ENCODE assay signal across 11 cellular contexts in the genomic region with DNA sequence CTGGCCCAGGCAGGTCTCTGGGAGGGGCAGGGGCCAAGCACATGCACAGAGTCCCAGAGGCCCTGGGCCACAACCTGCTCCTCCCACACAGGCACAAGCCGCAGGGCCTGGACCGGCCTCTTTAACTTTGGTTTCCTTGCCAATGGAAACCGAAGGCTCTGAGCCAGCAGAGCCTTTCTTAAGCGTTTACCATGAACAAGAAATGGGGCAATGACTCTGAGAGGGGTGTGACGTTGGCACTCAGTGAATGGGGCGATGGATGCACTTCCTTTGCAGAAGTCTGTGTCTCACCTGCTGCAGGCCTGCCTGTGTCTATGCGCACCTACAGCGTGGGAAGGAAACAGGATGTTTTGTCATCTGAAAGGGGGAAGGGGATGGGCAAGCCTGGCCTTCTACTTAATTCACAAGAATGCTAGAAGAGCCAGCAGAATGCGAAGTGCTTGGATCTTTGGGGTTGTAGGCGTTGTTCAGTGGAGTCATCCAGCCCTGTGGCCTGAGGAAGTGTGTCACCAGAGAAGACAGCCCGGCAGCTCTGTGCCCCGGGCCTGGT. TPM values are rescaled to one million over a fixed set of nuclear protein-coding genes. Genes with fewer than 3 reads are reported as not detected.
A peak's percentile ranks its signal among the peaks of the same experiment; 100 is the strongest.
DNase-seq lines count a peak whose midpoint lies in the region; ATAC-seq and TF ChIP-seq lines count a peak whose summit lies in the region.
"Had no signal": no experiment of that assay in that cellular context is flagged by ENCODE, and none has a peak within 500 bp of the region (broad histone marks: within the 10 kb centered on the region; RNA-seq: fewer than 3 reads in every experiment).

No MANE protein-coding gene starts in this region.

- no CpG with 5 or more reads among the region's 12 CpGs for WGBS in H9 (ENCODE audit: extremely low coverage, insufficient read length, low lambda C conversion rate)

- H3K14ac ChIP-seq in H9 (ENCODE audit: insufficient read depth, low read length), result no peak overlapping the region

- no peaks in the 10 kb centered on the region for H3K79me1 ChIP-seq in H9 (ENCODE audit: insufficient read depth, low read depth, low read length, poor library complexity, severe bottlenecking)

- H2BK12ac ChIP-seq in H9 (ENCODE audit: insufficient read length, low read depth, low read length), result no peak overlapping the region

- no peak overlapping the region for H3K27ac ChIP-seq in H9 (ENCODE audit: insufficient read length, low read depth, low read length)

- H3K23ac ChIP-seq in H9 (ENCODE audit: insufficient read length, low read depth, low read length), result no peak overlapping the region

- H4K20me1 ChIP-seq in H9 (ENCODE audit: control insufficient read depth, insufficient read depth, insufficient read length), result no peaks in the 10 kb centered on the region

- ATAC-seq in Right ventricle myocardium superior (ENCODE audit: poor library complexity) (peak; percentile 54), HG03521 (IDR thresholded peaks at IDR 0.05; ENCODE audit: unreplicated experiment) (no peak), GM21360 (IDR thresholded peaks at IDR 0.05; ENCODE audit: unreplicated experiment) (no peak)
- no peak for ATAC-seq in natural killer cell treated with Interleukin-12 subunit alpha and Interleukin-12 subunit beta and Interleukin-15 and Interleukin-18, amount 100 ng/mL, for 72 hours

- H2BK120ac ChIP-seq in H9 (ENCODE audit: low read depth, low read length, poor library complexity, severe bottlenecking), result no peak overlapping the region

- no peaks in the 10 kb centered on the region for H3K27me3 ChIP-seq in H9 (ENCODE audit: insufficient read depth, low read length)

- H3K9me3 ChIP-seq in H9 (ENCODE audit: control insufficient read depth, low read depth, low read length), result no peaks in the 10 kb centered on the region

- H4K5ac ChIP-seq in H9 (ENCODE audit: insufficient read length, low read depth, low read length), result no peak overlapping the region

- DNase-seq in H9, result no peak
- no peak for DNase-seq in activated T-helper 2 cell treated with anti-CD3 and anti-CD28 coated beads, Interferon-gamma antibody, Interleukin-2, Interleukin-4, amounts not matched to agents 10 μg/mL and 5 μg/mL and 100 μg/mL, durations not matched to agents 14 hours and 24 hours and 36 hours (ENCODE audit: low spot score)
- peak; percentile 77 for DNase-seq in Right ventricle myocardium superior
- peak; percentile 27 to 31 for DNase-seq in stimulated activated CD4-positive, alpha-beta T cell treated with anti-CD3 and anti-CD28 coated beads, Interleukin-15, amount 100 ng/mL, for 48 hours (ENCODE audit: low read depth in 2 of 2)
- no peak for DNase-seq in natural killer cell treated with Interleukin-12 subunit alpha and Interleukin-12 subunit beta and Interleukin-15 and Interleukin-18, amount 100 ng/mL, for 72 hours (ENCODE audit: low spot score)
- DNase-seq in NCI-H1417 treated with DMSO at 0.1 percent for 48 hours (lab: John Stamatoyannopoulos, UW), result no peak

- no peak overlapping the region for H4K8ac ChIP-seq in H9 (replicated peaks; ENCODE audit: insufficient read length, low read depth, low read length)

- no peak overlapping the region for H3K56ac ChIP-seq in H9 (ENCODE audit: insufficient read length, low read depth, low read length)

- peaks cover 11% of the 10 kb centered on the region; the same call in 1 of the 2 replicates for H3K4me1 ChIP-seq in H9 (ENCODE audit: insufficient read depth, low read length)

- intact Hi-C loops in activated T-helper 2 cell treated with anti-CD3 and anti-CD28 coated beads, Interferon-gamma antibody, Interleukin-2, Interleukin-4, amounts not matched to agents 10 μg/mL and 5 μg/mL and 100 μg/mL, durations not matched to agents 14 hours and 24 hours and 36 hours (cut with micrococcal nuclease), result no loop called here
- intact Hi-C loops in Right ventricle myocardium superior (cut with DNase I), result no loop called here

- no peak for TF ChIP-seq CTCF in H9 (conservative IDR thresholded peaks at IDR 0.05)

- no peak overlapping the region for H4K91ac ChIP-seq in H9 (ENCODE audit: insufficient read length, low read depth, low read length)

- no peak overlapping the region for H2AK5ac ChIP-seq in H9 (ENCODE audit: insufficient read length, low read length)

- no peak overlapping the region for H2AFZ ChIP-seq in H9 (ENCODE audit: low read length)

- H3K4me1 Mint-ChIP-seq in H9, result peaks cover 36 to 42% of the 10 kb centered on the region in 2 experiments
- peaks cover 8% of the 10 kb centered on the region for H3K4me1 Mint-ChIP-seq in activated T-helper 2 cell treated with anti-CD3 and anti-CD28 coated beads, Interferon-gamma antibody, Interleukin-2, Interleukin-4, amounts not matched to agents 10 μg/mL and 5 μg/mL and 100 μg/mL, durations not matched to agents 14 hours and 24 hours and 36 hours (ENCODE audit: low read depth)
- no peaks in the 10 kb centered on the region for H3K4me1 Mint-ChIP-seq in natural killer cell treated with Interleukin-12 subunit alpha and Interleukin-12 subunit beta and Interleukin-15 and Interleukin-18, amount 100 ng/mL, for 72 hours (ENCODE audit: low read depth in 2 of 2)

- H3K79me2 ChIP-seq in H9 (ENCODE audit: insufficient read depth, low read length), result no peaks in the 10 kb centered on the region

- no peak overlapping the region for H3K4me3 Mint-ChIP-seq in H9
- no peak overlapping the region for H3K4me3 Mint-ChIP-seq in activated T-helper 2 cell treated with anti-CD3 and anti-CD28 coated beads, Interferon-gamma antibody, Interleukin-2, Interleukin-4, amounts not matched to agents 10 μg/mL and 5 μg/mL and 100 μg/mL, durations not matched to agents 14 hours and 24 hours and 36 hours (ENCODE audit: low read depth)
- H3K4me3 Mint-ChIP-seq in natural killer cell treated with Interleukin-12 subunit alpha and Interleukin-12 subunit beta and Interleukin-15 and Interleukin-18, amount 100 ng/mL, for 72 hours, result no peak overlapping the region

- no peak overlapping the region for H3K18ac ChIP-seq in H9 (ENCODE audit: insufficient read length, low read depth, low read length)

- H3K4me2 ChIP-seq in H9 (ENCODE audit: insufficient read depth, insufficient read length, low read length), result no peak overlapping the region

- H3K9me3 Mint-ChIP-seq in H9, result no peaks in the 10 kb centered on the region; a peak in 1 of 5 replicates
- H3K9me3 Mint-ChIP-seq in activated T-helper 2 cell treated with anti-CD3 and anti-CD28 coated beads, Interferon-gamma antibody, Interleukin-2, Interleukin-4, amounts not matched to agents 10 μg/mL and 5 μg/mL and 100 μg/mL, durations not matched to agents 14 hours and 24 hours and 36 hours, result no peaks in the 10 kb centered on the region
- no peaks in the 10 kb centered on the region for H3K9me3 Mint-ChIP-seq in natural killer cell treated with Interleukin-12 subunit alpha and Interleukin-12 subunit beta and Interleukin-15 and Interleukin-18, amount 100 ng/mL, for 72 hours

- peak overlapping the region in 2 of 3 experiments; percentile 30 to 80; a peak in 4 of 7 replicates for H3K27ac Mint-ChIP-seq in H9
- H3K27ac Mint-ChIP-seq in activated T-helper 2 cell treated with anti-CD3 and anti-CD28 coated beads, Interferon-gamma antibody, Interleukin-2, Interleukin-4, amounts not matched to agents 10 μg/mL and 5 μg/mL and 100 μg/mL, durations not matched to agents 14 hours and 24 hours and 36 hours, result peak overlapping the region; percentile 60
- no peak overlapping the region for H3K27ac Mint-ChIP-seq in natural killer cell treated with Interleukin-12 subunit alpha and Interleukin-12 subunit beta and Interleukin-15 and Interleukin-18, amount 100 ng/mL, for 72 hours

- no peaks in the 10 kb centered on the region for H3K23me2 ChIP-seq in H9 (ENCODE audit: insufficient read length, low read depth, low read length, poor library complexity, severe bottlenecking)

- H3K27me3 Mint-ChIP-seq in H9 (ENCODE audit: low read depth), result no peaks in the 10 kb centered on the region
- H3K27me3 Mint-ChIP-seq in activated T-helper 2 cell treated with anti-CD3 and anti-CD28 coated beads, Interferon-gamma antibody, Interleukin-2, Interleukin-4, amounts not matched to agents 10 μg/mL and 5 μg/mL and 100 μg/mL, durations not matched to agents 14 hours and 24 hours and 36 hours (ENCODE audit: low read depth), result no peaks in the 10 kb centered on the region
- H3K27me3 Mint-ChIP-seq in natural killer cell treated with Interleukin-12 subunit alpha and Interleukin-12 subunit beta and Interleukin-15 and Interleukin-18, amount 100 ng/mL, for 72 hours, result no peaks in the 10 kb centered on the region

- no peak overlapping the region for H2BK5ac ChIP-seq in H9 (ENCODE audit: insufficient read length, low read length)

- no peak overlapping the region for H2BK15ac ChIP-seq in H9 (ENCODE audit: low read depth, low read length)

- no peak overlapping the region for H3K4ac ChIP-seq in H9 (ENCODE audit: low read depth, low read length)

- H2BK20ac ChIP-seq in H9 (ENCODE audit: low read depth, low read length, poor library complexity, severe bottlenecking), result no peak overlapping the region

- H3K9ac ChIP-seq in H9 (ENCODE audit: extremely low read depth, insufficient read length, low read length), result no peak overlapping the region

- H3K36me3 Mint-ChIP-seq in H9 (ENCODE audit: insufficient read depth in 1 of 3, low read depth in 3 of 3), result peaks cover 8 to 49% (median 35%) of the 10 kb centered on the region in 3 experiments
- peaks cover 8% of the 10 kb centered on the region for H3K36me3 Mint-ChIP-seq in activated T-helper 2 cell treated with anti-CD3 and anti-CD28 coated beads, Interferon-gamma antibody, Interleukin-2, Interleukin-4, amounts not matched to agents 10 μg/mL and 5 μg/mL and 100 μg/mL, durations not matched to agents 14 hours and 24 hours and 36 hours (ENCODE audit: low read depth)
- no peaks in the 10 kb centered on the region for H3K36me3 Mint-ChIP-seq in natural killer cell treated with Interleukin-12 subunit alpha and Interleukin-12 subunit beta and Interleukin-15 and Interleukin-18, amount 100 ng/mL, for 72 hours

- no peak overlapping the region for H3T11ph ChIP-seq in H9 (ENCODE audit: low read length)

RNA-seq across cellular contexts. Expression of a gene that starts 41.8 kb away (rescaled TPM):
- total RNA-seq in H9 (2021) (19.3 and 22.0 TPM in 2 replicates), Right ventricle myocardium superior (19.3 TPM)
- total RNA-seq in activated T-helper 2 cell treated with anti-CD3 and anti-CD28 coated beads, Interferon-gamma antibody, Interleukin-2, Interleukin-4, amounts not matched to agents 10 μg/mL and 5 μg/mL and 100 μg/mL, durations not matched to agents 14 hours and 24 hours and 36 hours, result 15.7 and 17.6 TPM in 2 replicates
- total RNA-seq in natural killer cell treated with Interleukin-12 subunit alpha and Interleukin-12 subunit beta and Interleukin-15 and Interleukin-18, amount 100 ng/mL, for 72 hours, result 10 to 100 TPM; 13.1 to 27.4 TPM

RNA-seq across cellular contexts. Expression of a gene that starts 42.1 kb away (rescaled TPM):
- total RNA-seq in H9 (2021), result 40.1 and 41.0 TPM in 2 replicates
- 41.9 and 45.9 TPM in 2 replicates for total RNA-seq in activated T-helper 2 cell treated with anti-CD3 and anti-CD28 coated beads, Interferon-gamma antibody, Interleukin-2, Interleukin-4, amounts not matched to agents 10 μg/mL and 5 μg/mL and 100 μg/mL, durations not matched to agents 14 hours and 24 hours and 36 hours
- total RNA-seq in Right ventricle myocardium superior, result 18.7 TPM
- 10 to 100 TPM; 63.6 to 72.6 TPM for total RNA-seq in natural killer cell treated with Interleukin-12 subunit alpha and Interleukin-12 subunit beta and Interleukin-15 and Interleukin-18, amount 100 ng/mL, for 72 hours

RNA-seq across cellular contexts. Expression of a gene that starts 46.6 kb away (rescaled TPM):
- total RNA-seq in H9 (2021), result not detected in 2 replicates
- total RNA-seq in activated T-helper 2 cell treated with anti-CD3 and anti-CD28 coated beads, Interferon-gamma antibody, Interleukin-2, Interleukin-4, amounts not matched to agents 10 μg/mL and 5 μg/mL and 100 μg/mL, durations not matched to agents 14 hours and 24 hours and 36 hours, result not detected in 2 replicates
- not detected for total RNA-seq in Right ventricle myocardium superior
- total RNA-seq in natural killer cell treated with Interleukin-12 subunit alpha and Interleukin-12 subunit beta and Interleukin-15 and Interleukin-18, amount 100 ng/mL, for 72 hours, result not detected
- total RNA-seq: Daoy; T-helper 2 cell treated with Interferon-gamma antibody and Interleukin-4, amounts not matched to agents 100 ng/mL and 5 ng/mL, for 36 hours; urinary bladder had no signal

RNA-seq across cellular contexts. Expression of a gene that starts 53.4 kb away (rescaled TPM):
- total RNA-seq in H9 (2021) (0.11 and 0.28 TPM in 2 replicates), Right ventricle myocardium superior (not detected)
- 0.25 and 0.48 TPM in 2 replicates for total RNA-seq in activated T-helper 2 cell treated with anti-CD3 and anti-CD28 coated beads, Interferon-gamma antibody, Interleukin-2, Interleukin-4, amounts not matched to agents 10 μg/mL and 5 μg/mL and 100 μg/mL, durations not matched to agents 14 hours and 24 hours and 36 hours
- total RNA-seq in natural killer cell treated with Interleukin-12 subunit alpha and Interleukin-12 subunit beta and Interleukin-15 and Interleukin-18, amount 100 ng/mL, for 72 hours, result 1 to 10 TPM; 1.0 to 2.3 TPM
- total RNA-seq: Daoy, urinary bladder had no signal

Comparison
In these comparisons a context has a peak if more than half of its experiments do, and no peak if none do; other contexts are left out.
1. DNase-seq: peak in Right ventricle myocardium superior (single experiment) and stimulated activated CD4-positive, alpha-beta T cell treated with anti-CD3 and anti-CD28 coated beads, Interleukin-15, amount 100 ng/mL, for 48 hours (2 of 2); none in H9 (single experiment), activated T-helper 2 cell treated with anti-CD3 and anti-CD28 coated beads, Interferon-gamma antibody, Interleukin-2, Interleukin-4, amounts not matched to agents 10 μg/mL and 5 μg/mL and 100 μg/mL, durations not matched to agents 14 hours and 24 hours and 36 hours (single experiment), natural killer cell treated with Interleukin-12 subunit alpha and Interleukin-12 subunit beta and Interleukin-15 and Interleukin-18, amount 100 ng/mL, for 72 hours (single experiment) and NCI-H1417 treated with DMSO at 0.1 percent for 48 hours (single experiment).
2. H3K27ac Mint-ChIP-seq: peak in H9 (2 of 3) and activated T-helper 2 cell treated with anti-CD3 and anti-CD28 coated beads, Interferon-gamma antibody, Interleukin-2, Interleukin-4, amounts not matched to agents 10 μg/mL and 5 μg/mL and 100 μg/mL, durations not matched to agents 14 hours and 24 hours and 36 hours (single experiment); none in natural killer cell treated with Interleukin-12 subunit alpha and Interleukin-12 subunit beta and Interleukin-15 and Interleukin-18, amount 100 ng/mL, for 72 hours (0 of 2).